Comparison of ENCODE assay signal across 8 cellular contexts in the genomic region with DNA sequence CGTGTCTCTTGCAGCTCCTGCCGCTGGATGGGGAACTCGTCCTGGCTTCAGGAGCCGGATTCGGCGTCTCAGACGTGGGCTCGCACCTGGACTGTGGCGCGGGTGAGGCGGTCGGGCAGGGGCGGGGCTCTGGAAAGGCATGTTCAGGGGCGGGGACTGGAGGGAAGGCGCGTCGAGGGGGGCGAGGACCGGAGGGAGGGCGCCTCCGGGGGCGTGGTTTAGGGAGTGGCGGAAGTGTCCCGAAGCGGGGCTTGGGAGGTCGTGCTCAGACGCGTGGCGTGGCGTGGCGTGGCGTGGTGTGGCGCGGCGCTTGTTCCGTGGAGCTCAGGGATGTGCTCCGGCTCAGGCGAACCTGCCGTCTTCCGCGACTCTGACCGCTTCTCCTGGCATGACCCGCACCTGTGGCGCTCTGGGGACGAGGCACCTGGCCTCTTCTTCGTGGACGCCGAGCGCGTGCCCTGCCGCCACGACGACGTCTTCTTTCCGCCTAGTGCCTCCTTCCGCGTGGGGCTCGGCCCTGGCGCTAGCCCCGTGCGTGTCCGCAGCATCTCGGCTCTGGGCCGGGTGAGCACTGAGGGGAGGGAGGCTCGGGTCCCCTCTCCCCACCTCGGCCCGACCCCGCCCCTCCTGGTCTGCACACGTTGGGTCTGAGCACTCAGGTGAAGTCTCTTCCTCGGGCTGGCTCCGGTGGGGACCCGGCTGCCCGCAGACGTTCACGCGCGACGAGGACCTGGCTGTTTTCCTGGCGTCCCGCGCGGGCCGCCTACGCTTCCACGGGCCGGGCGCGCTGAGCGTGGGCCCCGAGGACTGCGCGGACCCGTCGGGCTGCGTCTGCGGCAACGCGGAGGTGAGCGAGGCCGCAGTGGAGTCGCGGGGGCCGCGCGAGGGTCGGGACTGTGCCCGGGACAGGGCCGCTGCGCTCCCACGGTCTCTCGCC. TPM values are rescaled to one million over a fixed set of nuclear protein-coding genes. Genes with fewer than 3 reads are reported as not detected.
DNase-seq lines count a peak whose midpoint lies in the region; ATAC-seq and TF ChIP-seq lines count a peak whose summit lies in the region.

No MANE protein-coding gene starts in this region.

- peak; percentile 95 for DNase-seq in Caco-2
- DNase-seq in H9 = peak; percentile 88
- peak; percentile 78 for DNase-seq in NCI-H2227 (lab: John Stamatoyannopoulos, UW; ENCODE audit: unreplicated experiment)
- peak; percentile 58 for DNase-seq in activated T-cell treated with anti-CD3 and anti-CD28 coated beads for 48 hours (ENCODE audit: low read depth)
- peak; percentile 21 to 61 for DNase-seq in foreskin fibroblast
- peak; percentile 60 to 79 for DNase-seq in psoas muscle
- peak; percentile 36 to 51 for DNase-seq in uterus

- H3K9me3 ChIP-seq in Caco-2 (no peaks in the 10 kb centered on the region), H9 (ENCODE audit: control insufficient read depth, low read depth, low read length) (no peaks in the 10 kb centered on the region), psoas muscle (no peaks in the 10 kb centered on the region), uterus (no peaks in the 10 kb centered on the region)

- no peak overlapping the region for H3K18ac ChIP-seq in H9 (ENCODE audit: insufficient read length, low read depth, low read length)

- no peak overlapping the region for H4K8ac ChIP-seq in H9 (replicated peaks; ENCODE audit: insufficient read length, low read depth, low read length)

- no peak overlapping the region; the same call in 1 of the 2 replicates for H3K14ac ChIP-seq in H9 (ENCODE audit: insufficient read depth, low read length)

- H3K4me1 Mint-ChIP-seq in Caco-2 (ENCODE audit: low read depth, unreplicated experiment) = no peaks in the 10 kb centered on the region
- peaks cover 15 to 19% of the 10 kb centered on the region in 2 experiments for H3K4me1 Mint-ChIP-seq in H9

- H3K9me3 Mint-ChIP-seq in Caco-2 (ENCODE audit: unreplicated experiment) = no peaks in the 10 kb centered on the region
- no peaks in the 10 kb centered on the region; a peak in 1 of 5 replicates for H3K9me3 Mint-ChIP-seq in H9

- no peaks in the 10 kb centered on the region for H3K79me1 ChIP-seq in H9 (ENCODE audit: insufficient read depth, low read depth, low read length, poor library complexity, severe bottlenecking)

- peak overlapping the region; percentile 80 for H3K27ac Mint-ChIP-seq in Caco-2 (ENCODE audit: unreplicated experiment)
- no peak overlapping the region for H3K27ac Mint-ChIP-seq in H9

- no peaks in the 10 kb centered on the region for H3K79me2 ChIP-seq in H9 (ENCODE audit: insufficient read depth, low read length)

- H3K4me2 ChIP-seq in H9 (ENCODE audit: insufficient read depth, insufficient read length, low read length) = peak overlapping the region; percentile 60

- peaks cover 25% of the 10 kb centered on the region for H3K23me2 ChIP-seq in H9 (ENCODE audit: insufficient read length, low read depth, low read length, poor library complexity, severe bottlenecking)

- H3K27me3 Mint-ChIP-seq in Caco-2 (ENCODE audit: insufficient read depth, unreplicated experiment) (no peaks in the 10 kb centered on the region), H9 (ENCODE audit: low read depth) (peaks cover 51% of the 10 kb centered on the region)

- no peak overlapping the region for H4K91ac ChIP-seq in H9 (ENCODE audit: insufficient read length, low read depth, low read length)

- TF ChIP-seq CTCF in Caco-2 (IDR thresholded peaks at IDR 0.05; ENCODE audit: insufficient read depth in 1 of 2, low read depth in 1 of 2, low read length in 1 of 2, severe bottlenecking in 1 of 2, unreplicated experiment in 1 of 2) = no peak
- TF ChIP-seq CTCF in H9 (conservative IDR thresholded peaks at IDR 0.05) = no peak
- no peak for TF ChIP-seq CTCF in foreskin fibroblast (IDR thresholded peaks at IDR 0.05; ENCODE audit: low read depth, low read length)
- TF ChIP-seq CTCF in psoas muscle (IDR thresholded peaks at IDR 0.05) = no peak
- no peak for TF ChIP-seq CTCF in uterus (IDR thresholded peaks at IDR 0.05)

- H3K4me3 Mint-ChIP-seq in Caco-2 (ENCODE audit: unreplicated experiment) (peak overlapping the region; percentile 79), H9 (peak overlapping the region; percentile 68 to 87)

- H3K56ac ChIP-seq in H9 (ENCODE audit: insufficient read length, low read depth, low read length) = no peak overlapping the region

- H4K5ac ChIP-seq in H9 (ENCODE audit: insufficient read length, low read depth, low read length) = no peak overlapping the region

- no peak overlapping the region for H3K23ac ChIP-seq in H9 (ENCODE audit: insufficient read length, low read depth, low read length)

- no TSS peak for BruUV-seq in Caco-2 (replicated peaks; lab: Mats Ljungman, UMichigan)

- H2AFZ ChIP-seq in H9 (ENCODE audit: low read length) = no peak overlapping the region

- peak overlapping the region; percentile 79 for H3K4me3 ChIP-seq in Caco-2 (ENCODE audit: low read depth, low read length)
- peak overlapping the region; percentile 35 to 39 for H3K4me3 ChIP-seq in foreskin fibroblast (ENCODE audit: low read depth in 1 of 2, low read length in 2 of 2)
- H3K4me3 ChIP-seq in psoas muscle = peak overlapping the region; percentile 58
- peak overlapping the region; percentile 13 to 33 for H3K4me3 ChIP-seq in uterus

- H3T11ph ChIP-seq in H9 (ENCODE audit: low read length) = no peak overlapping the region

- intact Hi-C loops in Caco-2 (cut with micrococcal nuclease; ENCODE audit: unreplicated experiment) (loop anchor here (10.0 kb wide), 1 partner anchor 404 kb away; no protein-coding TSS in a partner anchor), psoas muscle (cut with DNase I) (no loop called here), uterus (cut with DNase I; ENCODE audit: low total_unique reads) (no loop called here)

- H3K27ac ChIP-seq in H9 (ENCODE audit: insufficient read length, low read depth, low read length) (no peak overlapping the region), psoas muscle (no peak overlapping the region), uterus (no peak overlapping the region)

- H3K9ac ChIP-seq in H9 (ENCODE audit: extremely low read depth, insufficient read length, low read length) = no peak overlapping the region

- TF ChIP-seq POLR2A in uterus (IDR thresholded peaks at IDR 0.05) = no peak

- POLR2A ChIA-PET in Caco-2 (lab: Charles Lee) = interaction anchor here (0.6 kb wide), 1 partner anchor 120 kb away, joined by 3 read pairs; no protein-coding TSS in a partner anchor

- no peak overlapping the region for H2BK15ac ChIP-seq in H9 (ENCODE audit: low read depth, low read length)

- no peak overlapping the region for H2BK20ac ChIP-seq in H9 (ENCODE audit: low read depth, low read length, poor library complexity, severe bottlenecking)

- H2BK12ac ChIP-seq in H9 (ENCODE audit: insufficient read length, low read depth, low read length) = no peak overlapping the region

- peaks cover 18% of the 10 kb centered on the region for H3K4me1 ChIP-seq in Caco-2
- no peaks in the 10 kb centered on the region for H3K4me1 ChIP-seq in H9 (ENCODE audit: insufficient read depth, low read length)
- H3K4me1 ChIP-seq in psoas muscle = peaks cover 13% of the 10 kb centered on the region
- peaks cover 7 to 27% of the 10 kb centered on the region in 2 donors for H3K4me1 ChIP-seq in uterus

- CTCF ChIA-PET in Caco-2 (lab: Charles Lee) = interaction anchor here (1.7 kb wide), 1 partner anchor 234 kb away, joined by 5 read pairs; no protein-coding TSS in a partner anchor

- peak; percentile 30 to 55 (median 47) for ATAC-seq in psoas muscle
- no peak for ATAC-seq in HG02973 (IDR thresholded peaks at IDR 0.05; ENCODE audit: unreplicated experiment)

- H3K36me3 ChIP-seq in Caco-2 (ENCODE audit: control insufficient read depth, insufficient read depth, low read length) (no peaks in the 10 kb centered on the region; the same call in 1 of the 2 replicates), psoas muscle (ENCODE audit: insufficient read depth in 1 of 2, low read depth in 1 of 2) (peaks cover 2 to 9% of the 10 kb centered on the region in 2 donors), uterus (no peaks in the 10 kb centered on the region)

- no peak overlapping the region for H2AK5ac ChIP-seq in H9 (ENCODE audit: insufficient read length, low read length)

- no peak overlapping the region for H2BK120ac ChIP-seq in H9 (ENCODE audit: low read depth, low read length, poor library complexity, severe bottlenecking)

- H3K4ac ChIP-seq in H9 (ENCODE audit: low read depth, low read length) = no peak overlapping the region

- H4K20me1 ChIP-seq in H9 (ENCODE audit: control insufficient read depth, insufficient read depth, insufficient read length) = no peaks in the 10 kb centered on the region

- no peaks in the 10 kb centered on the region for H3K27me3 ChIP-seq in Caco-2 (replicated peaks; ENCODE audit: control insufficient read depth, insufficient read depth, low read length)
- peaks cover 22% of the 10 kb centered on the region for H3K27me3 ChIP-seq in H9 (ENCODE audit: insufficient read depth, low read length)
- peaks cover 0 to 61% (median 26%) of the 10 kb centered on the region in 3 donors for H3K27me3 ChIP-seq in psoas muscle (ENCODE audit: insufficient read depth in 3 of 3, low read length in 2 of 3)
- peaks cover 18 to 30% of the 10 kb centered on the region in 2 donors for H3K27me3 ChIP-seq in uterus

- no CpG with 5 or more reads among the region's 111 CpGs for WGBS in H9 (ENCODE audit: extremely low coverage, insufficient read length, low lambda C conversion rate)
- WGBS in psoas muscle, 3 donors = 0 to 2% (median 1%) methylated on average over 83 to 111 of the region's 111 CpGs

- H3K36me3 Mint-ChIP-seq in Caco-2 (ENCODE audit: insufficient read depth, unreplicated experiment) (peaks cover 55% of the 10 kb centered on the region), H9 (ENCODE audit: insufficient read depth in 1 of 3, low read depth in 3 of 3) (peaks cover 2 to 13% (median 6%) of the 10 kb centered on the region in 3 experiments; a peak in 6 of 7 replicates)

- no peak overlapping the region for H2BK5ac ChIP-seq in H9 (ENCODE audit: insufficient read length, low read length)

RNA-seq across cellular contexts. Expression of gene AMN, which starts 6.2 kb away (rescaled TPM):
- total RNA-seq in Caco-2 (2022) = 70.7 TPM in 2 replicates
- 1.9 and 2.2 TPM in 2 replicates for total RNA-seq in H9 (2021)
- not detected for total RNA-seq in psoas muscle
- under 1 TPM; 0.18 to 0.19 (median 0.18) TPM for polyA plus RNA-seq in psoas muscle
- 1 to 10 TPM in 1 of 4 donors, under 1 TPM in 1, not detected in 2; 0.69 to 2.9 TPM for total RNA-seq in uterus

Comparison
In these comparisons a context has a peak if more than half of its experiments do, and no peak if none do; other contexts are left out.
1. DNase-seq: peak in every context shown above with its lines; median percentile 95 in Caco-2; 88 in H9; 78 in NCI-H2227; 70 in psoas muscle; 58 in activated T-cell treated with anti-CD3 and anti-CD28 coated beads for 48 hours; 44 in uterus; 41 in foreskin fibroblast.
2. H3K4me3 ChIP-seq: peak in every context shown above with its lines; median percentile 79 in Caco-2; 58 in psoas muscle; 37 in foreskin fibroblast; 23 in uterus.
3. RNA of gene AMN, which starts 6.2 kb away (total RNA-seq): 70.7 TPM in Caco-2; 1.9 to 2.2 TPM in H9, 0.69 to 2.9 TPM in uterus and not detected in psoas muscle; every median in the first group is over 10 times any median in the second.